8 cellular contexts compared by ENCODE assay signal in the genomic region with DNA sequence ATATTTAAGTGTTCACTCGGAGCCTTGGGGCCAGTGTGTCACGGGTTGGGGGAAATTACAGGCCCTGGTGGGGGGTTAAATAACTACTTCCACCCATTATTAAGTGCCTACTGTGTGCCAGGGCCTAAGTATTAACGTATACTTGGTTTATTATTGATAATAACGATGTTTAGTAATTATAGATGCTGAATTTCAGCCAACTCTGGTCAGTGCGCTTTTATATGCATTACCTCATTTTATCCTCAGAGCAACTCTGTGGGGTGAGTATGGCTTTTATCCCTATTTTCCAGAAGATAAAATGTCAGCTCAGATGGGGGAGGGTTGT. TPM values are rescaled to one million over a fixed set of nuclear protein-coding genes. Genes with fewer than 3 reads are reported as not detected.
DNase-seq lines count a peak whose midpoint lies in the region; ATAC-seq and TF ChIP-seq lines count a peak whose summit lies in the region.

No MANE protein-coding gene starts in this region.

- peak overlapping the region; percentile 91 to 92 for H3K27ac ChIP-seq in right atrium auricular region
- H3K27ac ChIP-seq in mammary epithelial cell (ENCODE audit: insufficient read depth, low read depth, low read length) = peak overlapping the region; percentile 92
- H3K27ac ChIP-seq in vagina = peak overlapping the region; percentile 97

- peaks cover 42% of the 10 kb centered on the region for H3K79me2 ChIP-seq in mammary epithelial cell (ENCODE audit: insufficient read depth, low read length)

- WGBS in mammary epithelial cell (ENCODE audit: low coverage, missing lambda C conversion rate) = 5% methylated on average over 5 of the region's 5 CpGs

- H3K4me1 ChIP-seq in right atrium auricular region = peaks cover 0 to 33% of the 10 kb centered on the region in 2 donors
- H3K4me1 ChIP-seq in mammary epithelial cell (ENCODE audit: insufficient read depth, low read length) = peaks cover 16% of the 10 kb centered on the region
- H3K4me1 ChIP-seq in mononuclear cell (ENCODE audit: insufficient read depth, low read length) = peaks cover 15% of the 10 kb centered on the region
- peaks cover 38% of the 10 kb centered on the region for H3K4me1 ChIP-seq in vagina

- H3K27me3 ChIP-seq in right atrium auricular region (no peaks in the 10 kb centered on the region), mammary epithelial cell (ENCODE audit: insufficient read depth, low read length) (no peaks in the 10 kb centered on the region), mononuclear cell (ENCODE audit: insufficient read depth, low read length) (peaks cover 36% of the 10 kb centered on the region), vagina (no peaks in the 10 kb centered on the region)

- in situ Hi-C loops in mammary epithelial cell (cut with MboI; ENCODE audit: low sequenced_read_pairs in 2 of 2) = no loop called here

- H4K20me1 ChIP-seq in mammary epithelial cell (ENCODE audit: insufficient read depth, low read length) = no peaks in the 10 kb centered on the region

- intact Hi-C loops in Right ventricle myocardium inferior (cut with DNase I) = loop anchor here (5.0 kb wide), 1 partner anchor 269 kb away; no protein-coding TSS in a partner anchor
- intact Hi-C loops in mammary epithelial cell (cut with micrococcal nuclease) = loop anchor here (2.0 to 5.0 kb wide), 2 partner anchors 43 to 119 kb away; partner anchors contain the start of genes CCT7, PRADC1 and SFXN5
- intact Hi-C loops in vagina (cut with DNase I) = loop anchor here (5.0 kb wide), 1 partner anchor 41 kb away; the partner anchor contains the start of gene SFXN5

- H3K4me2 ChIP-seq in mammary epithelial cell (ENCODE audit: insufficient read depth, low read depth, low read length) = peak overlapping the region; percentile 90

- TF ChIP-seq CTCF in right atrium auricular region (IDR thresholded peaks at IDR 0.05) (no peak), mammary epithelial cell (conservative IDR thresholded peaks at IDR 0.05 in 1 of 2, IDR thresholded peaks at IDR 0.05 in 1 of 2; ENCODE audit: extremely low read depth in 1 of 2, insufficient read depth in 1 of 2, low read depth in 1 of 2, low read length in 2 of 2) (peak in 1 of 2 donors; percentile 19), vagina (IDR thresholded peaks at IDR 0.05) (no peak)

- H2AFZ ChIP-seq in mammary epithelial cell (ENCODE audit: low read depth, low read length) = peak overlapping the region; percentile 97

- CTCF ChIA-PET in mammary epithelial cell (lab: Charles Lee; ENCODE audit: low non-redundant PET) = no interaction called here

- H3K4me3 ChIP-seq in right atrium auricular region = peak overlapping the region; percentile 72 to 86
- H3K4me3 ChIP-seq in mammary epithelial cell (replicated peaks in 1 of 3; ENCODE audit: insufficient read depth in 1 of 3, low read depth in 2 of 3, low read length in 3 of 3) = peak overlapping the region; percentile 78 to 89 (median 86)
- peak overlapping the region; percentile 45 for H3K4me3 ChIP-seq in mononuclear cell (ENCODE audit: low read length)
- peak overlapping the region; percentile 91 to 100 for H3K4me3 ChIP-seq in vagina

- TF ChIP-seq POLR2A in vagina (IDR thresholded peaks at IDR 0.05) = no peak

- H3K9me3 ChIP-seq in right atrium auricular region (no peaks in the 10 kb centered on the region), mammary epithelial cell (replicated peaks; ENCODE audit: insufficient read depth, low read length) (no peaks in the 10 kb centered on the region), mononuclear cell (ENCODE audit: low read depth, low read length) (no peaks in the 10 kb centered on the region), vagina (no peaks in the 10 kb centered on the region)

- peak overlapping the region; percentile 83 for H3K9ac ChIP-seq in mammary epithelial cell (ENCODE audit: insufficient read depth, low read length)

- ATAC-seq in Right ventricle myocardium inferior (no peak), GM19395 (IDR thresholded peaks at IDR 0.05; ENCODE audit: unreplicated experiment) (no peak)

- H3K36me3 ChIP-seq in right atrium auricular region = no peaks in the 10 kb centered on the region
- no peaks in the 10 kb centered on the region for H3K36me3 ChIP-seq in mammary epithelial cell (ENCODE audit: insufficient read depth, low read length)
- no peaks in the 10 kb centered on the region for H3K36me3 ChIP-seq in vagina

- dilution Hi-C loops in mammary epithelial cell (cut with HindIII; ENCODE audit: low sequenced_read_pairs) = no loop called here

- DNase-seq in right atrium auricular region (ENCODE audit: low spot score) (no peak), Right ventricle myocardium inferior (ENCODE audit: missing footprints) (no peak), mammary epithelial cell (no peak), vagina (ENCODE audit: extremely low spot score in 2 of 2) (no peak), NCI-H1694 treated with DMSO at 0.1 percent for 48 hours (lab: John Stamatoyannopoulos, UW) (no peak), middle frontal gyrus (ENCODE audit: extremely low spot score, low spot score) (no peak)

- BruUV-seq in mammary epithelial cell (replicated peaks; lab: Mats Ljungman, UMichigan) = no TSS peak

RNA-seq across cellular contexts. Expression of gene RAB11FIP5, which starts 0.8 kb away (rescaled TPM):
- total RNA-seq in right atrium auricular region (10 to 100 TPM; 28.6 to 34.1 TPM), Right ventricle myocardium inferior (19.0 TPM), mammary epithelial cell (10 to 100 TPM; 36.0 to 39.7 TPM), mononuclear cell (14.5 TPM), vagina (33.1 TPM)
- polyA plus RNA-seq in mammary epithelial cell = 24.8 TPM
- polyA minus RNA-seq in mammary epithelial cell = 71.9 TPM

RNA-seq across cellular contexts. Expression of gene SFXN5, which starts 42.1 kb away (rescaled TPM):
- total RNA-seq in right atrium auricular region = 1 to 10 TPM; 4.5 to 5.8 TPM
- 9.6 TPM for total RNA-seq in Right ventricle myocardium inferior
- 10 to 100 TPM; 12.0 to 16.8 TPM for total RNA-seq in mammary epithelial cell
- polyA plus RNA-seq in mammary epithelial cell = 9.2 TPM
- polyA minus RNA-seq in mammary epithelial cell = 14.9 TPM
- 8.9 TPM for total RNA-seq in mononuclear cell
- total RNA-seq in vagina = 9.8 TPM

Comparison
In these comparisons a context has a peak if more than half of its experiments do, and no peak if none do; other contexts are left out.
1. H3K4me3 ChIP-seq: peak in every context shown above with its lines; median percentile 96 in vagina; 86 in mammary epithelial cell; 79 in right atrium auricular region; 45 in mononuclear cell.